8 cellular contexts compared by ENCODE assay signal in genomic region chr7:37198906-37199485, GRCh38.
A peak's percentile ranks its signal among the peaks of the same experiment; 100 is the strongest.
DNase-seq lines count a peak whose midpoint lies in the region; ATAC-seq and TF ChIP-seq lines count a peak whose summit lies in the region.

No MANE protein-coding gene starts in this region.

- no peak overlapping the region for H3K27ac ChIP-seq in body of pancreas

- H3K4me1 ChIP-seq in body of pancreas = peaks cover 24% of the 10 kb centered on the region

- POLR2A ChIA-PET in BJ (lab: Charles Lee) = no interaction called here

- H3K36me3 ChIP-seq in BJ (ENCODE audit: control insufficient read depth, insufficient read depth, low read length) (no peaks in the 10 kb centered on the region), body of pancreas (replicated peaks in 1 of 2; ENCODE audit: insufficient read depth in 1 of 2, low read depth in 2 of 2) (no peaks in the 10 kb centered on the region)

- TF ChIP-seq CTCF in BJ (IDR thresholded peaks at IDR 0.05; ENCODE audit: insufficient read depth, low read depth, low read length) = peak; percentile 92
- TF ChIP-seq CTCF in body of pancreas (IDR thresholded peaks at IDR 0.05) = peak; percentile 55 to 92 (median 89)

- ATAC-seq in GM21619 (IDR thresholded peaks at IDR 0.05; ENCODE audit: unreplicated experiment) (peak; percentile 53), body of pancreas (peak; percentile 84), GM19467 (IDR thresholded peaks at IDR 0.05; ENCODE audit: unreplicated experiment) (no peak)

- H3K27me3 ChIP-seq in BJ (ENCODE audit: control insufficient read depth, insufficient read depth, low read length) (no peaks in the 10 kb centered on the region), body of pancreas (no peaks in the 10 kb centered on the region)

- H3K9me3 ChIP-seq in body of pancreas = no peaks in the 10 kb centered on the region

- DNase-seq in BJ (ENCODE audit: low read depth) (no peak), NCI-H1930 (lab: John Stamatoyannopoulos, UW) (peak; percentile 41 to 69), UCSD-AML1 (lab: John Stamatoyannopoulos, UW; ENCODE audit: unreplicated experiment) (peak; percentile 27), body of pancreas (peak; percentile 87 to 92 (median 88)), iPS-NIHi7 (ENCODE audit: extremely low spot score) (peak; percentile 76)
- peak; percentile 39 to 66 (median 64) for DNase-seq in stimulated activated CD4-positive, alpha-beta T cell treated with anti-CD3 and anti-CD28 coated beads, Interleukin-12 subunit alpha, Interleukin-12 subunit beta, amount 100 ng/mL, for 48 hours (ENCODE audit: low read depth in 2 of 3, low spot score in 1 of 3)

- intact Hi-C loops in body of pancreas (cut with DNase I) = loop anchor here (5.0 kb wide), 2 partner anchors 712 to 762 kb away; no protein-coding TSS in a partner anchor

- CTCF ChIA-PET in BJ (lab: Yijun Ruan, JAX) = interaction anchor here (0.6 to 6.3 kb wide), 26 partner anchors 9 to 1087 kb away, joined by 3 to 92 read pairs (median 4); no protein-coding TSS in a partner anchor

- 12 to 13% methylated on average over 6 of the region's 6 CpGs for WGBS in body of pancreas, 2 donors

- no peak for TF ChIP-seq POLR2A in body of pancreas (IDR thresholded peaks at IDR 0.05)

- no peak overlapping the region for H3K4me3 ChIP-seq in BJ (ENCODE audit: low read depth, low read length)
- no peak overlapping the region for H3K4me3 ChIP-seq in body of pancreas
